Comparison of ENCODE assay signal across 27 cellular contexts in the genomic region with DNA sequence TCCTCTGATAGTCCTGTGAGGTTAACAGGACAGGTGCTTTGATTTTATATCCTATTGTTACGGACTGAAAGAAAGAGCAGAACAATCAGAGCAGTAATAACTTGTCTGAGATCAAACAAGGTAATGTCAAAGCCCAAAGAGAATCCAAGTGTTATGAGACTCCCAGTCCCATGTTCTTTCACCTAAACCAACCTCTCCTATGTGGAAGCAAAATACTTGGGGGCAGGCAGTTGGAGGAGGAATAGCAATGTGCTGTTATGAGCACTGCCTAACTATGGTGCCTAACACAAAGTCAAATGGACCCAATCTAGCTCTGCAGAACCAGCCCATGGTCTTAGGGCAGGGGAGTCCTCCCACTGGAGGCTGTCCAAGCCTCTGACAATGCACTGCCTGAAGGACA. TPM values are rescaled to one million over a fixed set of nuclear protein-coding genes. Genes with fewer than 3 reads are reported as not detected.
DNase-seq lines count a peak whose midpoint lies in the region; ATAC-seq and TF ChIP-seq lines count a peak whose summit lies in the region.
"Had no signal": no experiment of that assay in that cellular context is flagged by ENCODE, and none has a peak within 500 bp of the region (broad histone marks: within the 10 kb centered on the region; RNA-seq: fewer than 3 reads in every experiment).

No MANE protein-coding gene starts in this region.

- CTCF ChIA-PET in activated CD4-positive, alpha-beta memory T cell treated with anti-CD3 and anti-CD28 coated beads for 36 hours (lab: Charles Lee): interaction anchor here (1.2 kb wide), 1 partner anchor 33 kb away, joined by 4 read pairs; no protein-coding TSS in a partner anchor
- CTCF ChIA-PET in activated CD4-positive, alpha-beta memory T cell treated with anti-CD3 and anti-CD28 coated beads, Interleukin-2, amount 10 ng/mL, durations not matched to agents 7 days and 5 days (lab: Charles Lee): interaction anchor here (1.5 kb wide), 1 partner anchor 33 kb away, joined by 4 read pairs; no protein-coding TSS in a partner anchor
- CTCF ChIA-PET in HEK293 (lab: Yijun Ruan, JAX): no interaction called here

- intact Hi-C loops in activated CD4-positive, alpha-beta memory T cell treated with anti-CD3 and anti-CD28 coated beads for 36 hours (cut with micrococcal nuclease): no loop called here
- intact Hi-C loops in spleen (cut with DNase I; ENCODE audit: low total_unique reads) (no loop called here), left cardiac atrium (cut with DNase I) (no loop called here)

- no peaks in the 10 kb centered on the region for H3K27me3 ChIP-seq in spleen (replicated peaks in 1 of 7)
- H3K27me3 ChIP-seq: ascending aorta, cardiac muscle cell, esophagus muscularis mucosa, foreskin keratinocyte, Peyer's patch, stomach, tibial artery had no signal

- H3K4me1 ChIP-seq in HEK293 (ENCODE audit: control insufficient read depth, insufficient read depth, low read length) (no peaks in the 10 kb centered on the region), spleen (peaks cover 0 to 81% (median 18%) of the 10 kb centered on the region in 6 donors)
- H3K4me1 ChIP-seq: ascending aorta, esophagus muscularis mucosa, foreskin keratinocyte, tibial artery had no signal

- no peak overlapping the region for H3K4me3 Mint-ChIP-seq in activated CD4-positive, alpha-beta memory T cell treated with anti-CD3 and anti-CD28 coated beads for 36 hours
- no peak overlapping the region for H3K4me3 Mint-ChIP-seq in activated CD4-positive, alpha-beta memory T cell treated with anti-CD3 and anti-CD28 coated beads, Interleukin-2, amount 10 ng/mL, durations not matched to agents 7 days and 5 days
- H3K4me3 Mint-ChIP-seq in activated T-helper 17 cell treated with anti-CD3 and anti-CD28 coated beads, Interleukin-2, amount 50 U/mL, for 72 hours: no peak overlapping the region
- H3K4me3 Mint-ChIP-seq: activated naive CD8-positive, alpha-beta T cell; activated T-helper 1 cell treated with anti-CD3 and anti-CD28 coated beads, Interleukin-12 subunit alpha, Interleukin-12 subunit beta, Interleukin-2, Interleukin-4 antibody, amounts not matched to agents 30 ng/mL and 10 ng/mL and 1 ng/mL, durations not matched to agents 14 hours and 24 hours and 36 hours; endodermal cell; H9 had no signal

- H3K27me3 Mint-ChIP-seq in activated CD4-positive, alpha-beta memory T cell treated with anti-CD3 and anti-CD28 coated beads for 36 hours: no peaks in the 10 kb centered on the region
- H3K27me3 Mint-ChIP-seq in activated CD4-positive, alpha-beta memory T cell treated with anti-CD3 and anti-CD28 coated beads, Interleukin-2, amount 10 ng/mL, durations not matched to agents 7 days and 5 days: no peaks in the 10 kb centered on the region
- H3K27me3 Mint-ChIP-seq in activated T-helper 17 cell treated with anti-CD3 and anti-CD28 coated beads, Interleukin-2, amount 50 U/mL, for 72 hours: no peaks in the 10 kb centered on the region
- H3K27me3 Mint-ChIP-seq: activated naive CD8-positive, alpha-beta T cell had no signal

- H3K27ac ChIP-seq in HEK293 (ENCODE audit: extremely low read depth, low read depth, low read length) (no peak overlapping the region), spleen (peak overlapping the region in 5 of 8 donors; percentile 16 to 70 (median 43))
- H3K27ac ChIP-seq: cardiac muscle cell, coronary artery, esophagus muscularis mucosa, foreskin keratinocyte, tibial artery had no signal

- H3K36me3 ChIP-seq in HEK293 (ENCODE audit: control insufficient read depth in 2 of 2, insufficient read depth in 1 of 2, low read length in 2 of 2): peaks cover 83 to 86% of the 10 kb centered on the region in 2 experiments
- peaks cover 0 to 94% (median 65%) of the 10 kb centered on the region in 6 donors for H3K36me3 ChIP-seq in spleen

- TF ChIP-seq POLR2A in spleen (IDR thresholded peaks at IDR 0.05): no peak

- H3K4me3 ChIP-seq in HEK293 (ENCODE audit: low read depth, low read length) (no peak overlapping the region), spleen (no peak overlapping the region)
- H3K4me3 ChIP-seq: ascending aorta, cardiac muscle cell, coronary artery, esophagus muscularis mucosa, Peyer's patch, stomach, tibial artery had no signal

- H3K4me1 Mint-ChIP-seq in activated CD4-positive, alpha-beta memory T cell treated with anti-CD3 and anti-CD28 coated beads for 36 hours (ENCODE audit: low read depth): peaks cover 9% of the 10 kb centered on the region
- H3K4me1 Mint-ChIP-seq in activated CD4-positive, alpha-beta memory T cell treated with anti-CD3 and anti-CD28 coated beads, Interleukin-2, amount 10 ng/mL, durations not matched to agents 7 days and 5 days: peaks cover 25% of the 10 kb centered on the region
- H3K4me1 Mint-ChIP-seq in activated T-helper 17 cell treated with anti-CD3 and anti-CD28 coated beads, Interleukin-2, amount 50 U/mL, for 72 hours: no peaks in the 10 kb centered on the region
- H3K4me1 Mint-ChIP-seq: endodermal cell, H9 had no signal

- WGBS in spleen, 5 donors: 93 to 98% (median 97%) methylated on average over 1 of the region's 1 CpG

- POLR2A ChIA-PET in activated CD4-positive, alpha-beta memory T cell treated with anti-CD3 and anti-CD28 coated beads for 36 hours (lab: Charles Lee): no interaction called here
- POLR2A ChIA-PET in activated CD4-positive, alpha-beta memory T cell treated with anti-CD3 and anti-CD28 coated beads, Interleukin-2, amount 10 ng/mL, durations not matched to agents 7 days and 5 days (lab: Charles Lee): no interaction called here
- POLR2A ChIA-PET in HEK293 (lab: Yijun Ruan, JAX): no interaction called here

- H3K9me3 ChIP-seq in HEK293 (ENCODE audit: control insufficient read depth, insufficient read depth, low read depth, low read length) (no peaks in the 10 kb centered on the region), spleen (no peaks in the 10 kb centered on the region)
- H3K9me3 ChIP-seq: ascending aorta, esophagus muscularis mucosa, Peyer's patch, stomach, tibial artery had no signal

- TF ChIP-seq CTCF in HEK293 (tag by site-specific recombination; IDR thresholded peaks at IDR 0.05): no peak
- TF ChIP-seq CTCF in spleen (IDR thresholded peaks at IDR 0.05 in 8 of 11, conservative IDR thresholded peaks at IDR 0.05 in 3 of 11): no peak

- no peaks in the 10 kb centered on the region for H3K9me3 Mint-ChIP-seq in activated CD4-positive, alpha-beta memory T cell treated with anti-CD3 and anti-CD28 coated beads for 36 hours
- H3K9me3 Mint-ChIP-seq in activated CD4-positive, alpha-beta memory T cell treated with anti-CD3 and anti-CD28 coated beads, Interleukin-2, amount 10 ng/mL, durations not matched to agents 7 days and 5 days: no peaks in the 10 kb centered on the region
- H3K9me3 Mint-ChIP-seq in activated T-helper 17 cell treated with anti-CD3 and anti-CD28 coated beads, Interleukin-2, amount 50 U/mL, for 72 hours: no peaks in the 10 kb centered on the region
- H3K9me3 Mint-ChIP-seq: activated T-helper 1 cell treated with anti-CD3 and anti-CD28 coated beads, Interleukin-12 subunit alpha, Interleukin-12 subunit beta, Interleukin-2, Interleukin-4 antibody, amounts not matched to agents 30 ng/mL and 10 ng/mL and 1 ng/mL, durations not matched to agents 14 hours and 24 hours and 36 hours; endodermal cell; H9 had no signal

- H3K27ac Mint-ChIP-seq in activated CD4-positive, alpha-beta memory T cell treated with anti-CD3 and anti-CD28 coated beads for 36 hours: peak overlapping the region; percentile 21
- H3K27ac Mint-ChIP-seq in activated CD4-positive, alpha-beta memory T cell treated with anti-CD3 and anti-CD28 coated beads, Interleukin-2, amount 10 ng/mL, durations not matched to agents 7 days and 5 days: no peak overlapping the region
- H3K27ac Mint-ChIP-seq in activated T-helper 17 cell treated with anti-CD3 and anti-CD28 coated beads, Interleukin-2, amount 50 U/mL, for 72 hours: peak overlapping the region; percentile 46
- H3K27ac Mint-ChIP-seq: activated T-helper 1 cell treated with anti-CD3 and anti-CD28 coated beads, Interleukin-12 subunit alpha, Interleukin-12 subunit beta, Interleukin-2, Interleukin-4 antibody, amounts not matched to agents 30 ng/mL and 10 ng/mL and 1 ng/mL, durations not matched to agents 14 hours and 24 hours and 36 hours; endodermal cell; H9 had no signal

- DNase-seq in activated CD4-positive, alpha-beta memory T cell treated with anti-CD3 and anti-CD28 coated beads for 36 hours: no peak
- DNase-seq in activated CD4-positive, alpha-beta memory T cell treated with anti-CD3 and anti-CD28 coated beads, Interleukin-2, amount 10 ng/mL, durations not matched to agents 7 days and 5 days: no peak
- no peak for DNase-seq in spleen
- DNase-seq in glomerular visceral epithelial cell (ENCODE audit: extremely low spot score): no peak
- DNase-seq in left cardiac atrium: no peak
- DNase-seq: endodermal cell, foreskin keratinocyte, H9, IMR-90, left colon, NCI-H1105, NCI-H1930, NCI-H526, nucleus accumbens, Peyer's patch, SHP77 treated with DMSO at 0.1 percent for 48 hours, stomach, tibial artery had no signal

- ATAC-seq in activated T-helper 17 cell treated with anti-CD3 and anti-CD28 coated beads, Interleukin-2, amount 50 U/mL, for 72 hours (replicated peaks): no peak
- ATAC-seq in HG02870 (IDR thresholded peaks at IDR 0.05; ENCODE audit: unreplicated experiment): no peak
- ATAC-seq in left cardiac atrium: no peak
- ATAC-seq: foreskin keratinocyte, left colon had no signal

- peaks cover 36% of the 10 kb centered on the region for H3K36me3 Mint-ChIP-seq in activated CD4-positive, alpha-beta memory T cell treated with anti-CD3 and anti-CD28 coated beads for 36 hours
- H3K36me3 Mint-ChIP-seq in activated CD4-positive, alpha-beta memory T cell treated with anti-CD3 and anti-CD28 coated beads, Interleukin-2, amount 10 ng/mL, durations not matched to agents 7 days and 5 days (ENCODE audit: low read depth): peaks cover 54% of the 10 kb centered on the region
- H3K36me3 Mint-ChIP-seq in activated T-helper 17 cell treated with anti-CD3 and anti-CD28 coated beads, Interleukin-2, amount 50 U/mL, for 72 hours (ENCODE audit: low read depth): peaks cover 100% of the 10 kb centered on the region

TF ChIP-seq in HEK293, 187 proteins besides CTCF, POLR2A, EP300 and RAD21:
- TF ChIP-seq ZNF600 (tag by site-specific recombination; IDR thresholded peaks at IDR 0.05): peak; percentile 84; the same call in 1 of the 2 replicates
- no peak for TF ChIP-seq ZNF777 (tag by site-specific recombination; IDR thresholded peaks at IDR 0.05; ENCODE audit: borderline replicate concordance)

RNA-seq across cellular contexts. Expression of gene ACBD3, which starts 28.1 kb away (rescaled TPM):
- total RNA-seq in activated CD4-positive, alpha-beta memory T cell treated with anti-CD3 and anti-CD28 coated beads for 36 hours: 10 to 100 TPM; 18.7 to 20.7 TPM
- 10 to 100 TPM; 22.5 to 24.6 TPM for total RNA-seq in activated CD4-positive, alpha-beta memory T cell treated with anti-CD3 and anti-CD28 coated beads, Interleukin-2, amount 10 ng/mL, durations not matched to agents 7 days and 5 days
- total RNA-seq in activated T-helper 17 cell treated with anti-CD3 and anti-CD28 coated beads, Interleukin-2, amount 50 U/mL, for 72 hours: 10 to 100 TPM; 20.3 to 23.9 TPM
- 10 to 100 TPM; 26.0 to 43.0 (median 31.2) TPM for total RNA-seq in spleen
- 10 to 100 TPM in 2 of 3 donors, 1 to 10 TPM in 1; 6.1 to 14.7 (median 10.1) TPM for polyA plus RNA-seq in spleen
- 10 to 100 TPM; 25.4 to 40.8 TPM for total RNA-seq in left cardiac atrium
